Comparison of ENCODE assay signal across 8 cellular contexts in genomic region chr9:70406446-70406862, GRCh38.
DNase-seq lines count a peak whose midpoint lies in the region; ATAC-seq and TF ChIP-seq lines count a peak whose summit lies in the region.

No MANE protein-coding gene starts in this region.

- peaks cover 79% of the 10 kb centered on the region for H3K4me1 ChIP-seq in adipocyte (ENCODE audit: control insufficient read depth, insufficient read depth, low read length)

- no peaks in the 10 kb centered on the region for H3K36me3 ChIP-seq in adipocyte (ENCODE audit: control insufficient read depth, insufficient read depth, low read length, severe bottlenecking)

- 0 out of 3 replicates have a peak, but pooled peaks have one; percentile 15 for TF ChIP-seq CTCF in GM12872 (IDR thresholded peaks at IDR 0.05; ENCODE audit: insufficient read depth, low read depth, low read length)

- H3K9ac ChIP-seq in adipocyte (ENCODE audit: low read length) = peak overlapping the region; percentile 69

- H3K9me3 ChIP-seq in adipocyte (ENCODE audit: control insufficient read depth, low read length) = no peaks in the 10 kb centered on the region

- H3K4me3 ChIP-seq in adipocyte (ENCODE audit: low read length) = peak overlapping the region; percentile 49

- DNase-seq in adipocyte (ENCODE audit: low read depth) (no peak), left kidney (ENCODE audit: low read depth, low spot score) (peak; percentile 92), stromal cell of bone marrow (ENCODE audit: low read depth) (peak; percentile 29), RPMI8226 (no peak), AML-193 (lab: John Stamatoyannopoulos, UW) (no peak)

- no peaks in the 10 kb centered on the region for H3K27me3 ChIP-seq in adipocyte (replicated peaks; ENCODE audit: control insufficient read depth, insufficient read depth, low read length)

- peak; percentile 70 for ATAC-seq in GM21423 (IDR thresholded peaks at IDR 0.05; ENCODE audit: unreplicated experiment)
- ATAC-seq in HG03571 (IDR thresholded peaks at IDR 0.05; ENCODE audit: unreplicated experiment) = peak; percentile 52

Comparison
In these comparisons a context has a peak if more than half of its experiments do, and no peak if none do; other contexts are left out.
1. DNase-seq: peak in left kidney (single experiment) and stromal cell of bone marrow (single experiment); none in adipocyte (single experiment), RPMI8226 (single experiment) and AML-193 (0 of 2).